Comparison of ENCODE assay signal across 8 cellular contexts in the genomic region with DNA sequence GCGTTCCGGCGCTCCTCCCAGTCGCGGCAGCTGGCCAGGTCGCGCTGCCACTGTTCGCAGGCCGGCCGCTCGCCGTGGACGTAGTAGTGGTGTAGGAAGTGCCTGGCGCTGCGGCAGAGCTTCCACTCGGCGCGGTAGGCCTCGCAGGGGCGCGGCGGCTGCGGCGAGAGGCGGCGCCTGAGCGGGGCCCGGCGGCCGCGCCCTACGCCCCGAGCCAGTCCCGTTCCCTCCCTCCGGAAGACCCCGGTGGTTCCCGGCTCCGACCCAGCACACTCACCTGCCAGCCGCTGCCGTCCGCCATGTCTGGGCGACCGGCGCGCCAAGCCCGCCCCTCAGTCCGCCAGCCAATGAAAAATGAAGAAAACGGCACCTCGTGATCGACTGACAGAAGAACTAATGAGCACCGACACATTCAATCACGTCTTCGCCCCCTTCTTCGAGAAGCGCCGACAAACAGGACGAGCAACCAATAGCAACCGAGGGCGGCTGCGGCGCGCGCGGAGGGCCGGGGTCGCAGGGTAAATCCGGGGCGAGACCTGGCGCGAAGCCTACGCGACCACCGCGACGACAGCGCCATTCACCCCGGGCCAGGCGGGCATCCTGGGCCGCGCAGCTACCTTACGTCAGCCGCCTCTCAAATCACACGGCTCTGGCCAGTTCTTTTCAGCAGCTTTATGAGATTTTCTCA. TPM values are rescaled to one million over a fixed set of nuclear protein-coding genes. Genes with fewer than 3 reads are reported as not detected.
DNase-seq lines count a peak whose midpoint lies in the region; ATAC-seq and TF ChIP-seq lines count a peak whose summit lies in the region.

A gene with protein sequence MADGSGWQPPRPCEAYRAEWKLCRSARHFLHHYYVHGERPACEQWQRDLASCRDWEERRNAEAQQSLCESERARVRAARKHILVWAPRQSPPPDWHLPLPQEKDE (minus strand): TSS at position 324 of the 688 bp plus-strand sequence. CDS start 23 bp downstream, at position 301.

- TF ChIP-seq EP300 in Ishikawa (IDR thresholded peaks at IDR 0.05; ENCODE audit: borderline replicate concordance), result no peak

- H3K4me1 ChIP-seq in PC-3 (ENCODE audit: insufficient read depth, low read length), result peaks cover 12% of the 10 kb centered on the region
- H3K4me1 ChIP-seq in mucosa of rectum (ENCODE audit: control insufficient read depth in 2 of 2, insufficient read depth in 2 of 2, low read length in 2 of 2), result peaks cover 9 to 19% of the 10 kb centered on the region in 2 donors

- H3K9me3 ChIP-seq in PC-3 (ENCODE audit: low read length), result no peaks in the 10 kb centered on the region
- no peaks in the 10 kb centered on the region for H3K9me3 ChIP-seq in mucosa of rectum (ENCODE audit: control insufficient read depth in 2 of 2, low read length in 2 of 2)

- no peaks in the 10 kb centered on the region for H3F3A ChIP-seq in PC-3 (ENCODE audit: low read length, unreplicated experiment)

- H3K27me3 ChIP-seq in PC-3 (ENCODE audit: low read length), result no peaks in the 10 kb centered on the region
- H3K27me3 ChIP-seq in mucosa of rectum (ENCODE audit: control insufficient read depth in 2 of 2, insufficient read depth in 2 of 2, low read length in 2 of 2), result no peaks in the 10 kb centered on the region

- peak within 1 kb of the TSS; percentile 87 for H3K9ac ChIP-seq in PC-3 (ENCODE audit: low read length)
- peak within 1 kb of the TSS; percentile 89 for H3K9ac ChIP-seq in mucosa of rectum (ENCODE audit: low read depth in 1 of 2, low read length in 2 of 2)

- POLR2A ChIA-PET in PC-3 (lab: Charles Lee; ENCODE audit: unreplicated experiment), result interaction anchor here (0.6 kb wide), 1 partner anchor 157 kb away, joined by 3 read pairs; no protein-coding TSS in a partner anchor

- TF ChIP-seq RAD21 in Ishikawa (IDR thresholded peaks at IDR 0.05; ENCODE audit: low read depth), result no peak

- peak within 1 kb of the TSS; percentile 64 for H2AFZ ChIP-seq in PC-3 (ENCODE audit: low read length)

- H3K36me3 ChIP-seq in PC-3 (ENCODE audit: low read depth, low read length) (peaks cover 2% of the 10 kb centered on the region; the same call in 1 of the 2 replicates), mucosa of rectum (ENCODE audit: control insufficient read depth in 2 of 2, insufficient read depth in 2 of 2, low read length in 2 of 2) (peaks cover 14 to 26% of the 10 kb centered on the region in 2 donors)

- H3K4me2 ChIP-seq in PC-3 (ENCODE audit: low read length), result peak within 1 kb of the TSS; percentile 80

- no peaks in the 10 kb centered on the region for H3K9me2 ChIP-seq in PC-3 (replicated peaks; ENCODE audit: low read length)

- peak; percentile 92 for TF ChIP-seq POLR2A in erythroblast (IDR thresholded peaks at IDR 0.05; ENCODE audit: low read length)

- H4K20me1 ChIP-seq in PC-3 (ENCODE audit: low read length), result no peaks in the 10 kb centered on the region

- no peak for TF ChIP-seq CTCF in PC-3 (conservative IDR thresholded peaks at IDR 0.05; ENCODE audit: low read depth, low read length)

- ATAC-seq in GM21529 (IDR thresholded peaks at IDR 0.05; ENCODE audit: unreplicated experiment) (peak; percentile 84), PC-3 (peak; percentile 88)

- BruUV-seq in PC-3 (replicated peaks; lab: Mats Ljungman, UMichigan), result TSS peak; percentile 53

- H3K27ac ChIP-seq in PC-3 (ENCODE audit: low read length) (peak within 1 kb of the TSS; percentile 64), mucosa of rectum (ENCODE audit: low read depth in 2 of 2, low read length in 2 of 2) (peak within 1 kb of the TSS; percentile 92 to 93)

- H3K79me2 ChIP-seq in PC-3 (ENCODE audit: low read length), result peaks cover 46% of the 10 kb centered on the region

- intact Hi-C loops in PC-3 (cut with micrococcal nuclease), result no loop called here

- DNase-seq in DMS 273 treated with DMSO at 0.1 percent for 48 hours (lab: John Stamatoyannopoulos, UW), result peak; percentile 76
- DNase-seq in PC-3, result peak; percentile 87
- peak; percentile 87 for DNase-seq in activated T-cell treated with anti-CD3 and anti-CD28 coated beads, Interleukin-2, amount 50 U/mL, for 1 hour
- peak; percentile 91 to 93 for DNase-seq in erythroblast (lab: John Stamatoyannopoulos, UW)
- peak; percentile 86 for DNase-seq in stimulated activated CD8-positive, alpha-beta memory T cell treated with anti-CD3 and anti-CD28 coated beads, Interleukin-4, amount 100 ng/mL, for 48 hours

- peak within 1 kb of the TSS; percentile 97 for H3K4me3 ChIP-seq in PC-3 (ENCODE audit: low read length)
- peak within 1 kb of the TSS; percentile 85 to 94 for H3K4me3 ChIP-seq in mucosa of rectum (ENCODE audit: low read length in 2 of 2)

- CTCF ChIA-PET in PC-3 (lab: Charles Lee), result interaction anchor here (0.6 kb wide), 1 partner anchor 283 kb away, joined by 5 read pairs; no protein-coding TSS in a partner anchor

TF ChIP-seq in Ishikawa, 13 proteins besides CTCF, POLR2A, EP300 and RAD21:
- no peak; the same call in 1 of the 2 replicates for TF ChIP-seq TCF12 (IDR thresholded peaks at IDR 0.05; ENCODE audit: low read depth)
- TF ChIP-seq USF1 (IDR thresholded peaks at IDR 0.05), result peak; percentile 85
- TF ChIP-seq YY1 (IDR thresholded peaks at IDR 0.05; ENCODE audit: low read depth), result peak; percentile 94
- no peak for TF ChIP-seq CEBPB (IDR thresholded peaks at IDR 0.05)
- no peak; the same call in 1 of the 2 replicates for TF ChIP-seq EGR1 (IDR thresholded peaks at IDR 0.05)
- no peak for TF ChIP-seq TEAD4 (IDR thresholded peaks at IDR 0.05)
- peak; percentile 98 for TF ChIP-seq ZBTB7A (IDR thresholded peaks at IDR 0.05; ENCODE audit: low read depth)
- TF ChIP-seq MAX (IDR thresholded peaks at IDR 0.05), result peak; percentile 35; the same call in 1 of the 2 replicates
- TF ChIP-seq NFIC (IDR thresholded peaks at IDR 0.05), result no peak
- TF ChIP-seq FOXM1 (IDR thresholded peaks at IDR 0.05; ENCODE audit: borderline replicate concordance, low read depth), result no peak
- peak; percentile 63 for TF ChIP-seq CREB1 (IDR thresholded peaks at IDR 0.05; ENCODE audit: low read depth)
- TF ChIP-seq REST (IDR thresholded peaks at IDR 0.05; ENCODE audit: low read depth), result no peak
- TF ChIP-seq TAF1 (IDR thresholded peaks at IDR 0.05; ENCODE audit: low read depth), result peak; percentile 95
TF ChIP-seq in Ishikawa: peak in this region for 6.

RNA-seq across cellular contexts. Expression of the gene that starts here (rescaled TPM):
- total RNA-seq in PC-3 (2014; rRNA removed), result 22.2 and 25.0 TPM in 2 replicates

Comparison
In these comparisons a context has a peak if more than half of its experiments do, and no peak if none do; other contexts are left out.
1. Peak in every context shown above with its lines: DNase-seq, ATAC-seq, H3K4me3 ChIP-seq and H3K27ac ChIP-seq.